17 cellular contexts compared by ENCODE assay signal in genomic region chr17:43079578-43080302, GRCh38. TPM values are rescaled to one million over a fixed set of nuclear protein-coding genes. Genes with fewer than 3 reads are reported as not detected.
DNase-seq lines count a peak whose midpoint lies in the region; ATAC-seq, FAIRE-seq and TF ChIP-seq lines count a peak whose summit lies in the region.
"Had no signal": no experiment of that assay in that cellular context is flagged by ENCODE, and none has a peak within 500 bp of the region (broad histone marks: within the 10 kb centered on the region; RNA-seq: fewer than 3 reads in every experiment).

No MANE protein-coding gene starts in this region.

- TF ChIP-seq CTCF in bronchial epithelial cell (IDR thresholded peaks at IDR 0.05; ENCODE audit: insufficient read depth, low read length, severe bottlenecking) = no peak
- no peak for TF ChIP-seq CTCF in transverse colon (IDR thresholded peaks at IDR 0.05)
- TF ChIP-seq CTCF in ovary (IDR thresholded peaks at IDR 0.05) = no peak

- no peak overlapping the region for H3K9ac ChIP-seq in iPS-20b (ENCODE audit: low read depth, low read length)
- H3K9ac ChIP-seq: BLaER1 treated with 17β-estradiol and CSF1 and Interleukin-3, amounts not matched to agents 10 nM and 100 nM had no signal

- peaks cover 16% of the 10 kb centered on the region for H3K36me3 Mint-ChIP-seq in T-helper 1 cell treated with Interleukin-12 subunit alpha and Interleukin-12 subunit beta and Interleukin-4 antibody, amounts not matched to agents 30 μg/mL and 1 μg/mL, for 36 hours (ENCODE audit: low read depth)
- H3K36me3 Mint-ChIP-seq in activated CD4-positive, alpha-beta memory T cell treated with anti-CD3 and anti-CD28 coated beads, Interleukin-2, amount 10 ng/mL, durations not matched to agents 7 days and 5 days (ENCODE audit: low read depth) = peaks cover 42% of the 10 kb centered on the region

- no peak for TF ChIP-seq EP300 in transverse colon (IDR thresholded peaks at IDR 0.05; ENCODE audit: low read depth)
- no peak for TF ChIP-seq EP300 in ovary (IDR thresholded peaks at IDR 0.05)

- H3K4me1 Mint-ChIP-seq in T-helper 1 cell treated with Interleukin-12 subunit alpha and Interleukin-12 subunit beta and Interleukin-4 antibody, amounts not matched to agents 30 μg/mL and 1 μg/mL, for 36 hours (ENCODE audit: low read depth) = no peaks in the 10 kb centered on the region
- no peaks in the 10 kb centered on the region for H3K4me1 Mint-ChIP-seq in activated CD4-positive, alpha-beta memory T cell treated with anti-CD3 and anti-CD28 coated beads, Interleukin-2, amount 10 ng/mL, durations not matched to agents 7 days and 5 days

- POLR2A ChIA-PET in activated CD4-positive, alpha-beta memory T cell treated with anti-CD3 and anti-CD28 coated beads, Interleukin-2, amount 10 ng/mL, durations not matched to agents 7 days and 5 days (lab: Charles Lee) = interaction anchor here (0.6 kb wide), 1 partner anchor 967 kb away, joined by 3 read pairs; the partner anchor contains the start of gene DHX58

- no peak for FAIRE-seq in bronchial epithelial cell (lab: Jason Lieb, UNC)
- FAIRE-seq: GM12878 had no signal

- no peaks in the 10 kb centered on the region for H3K27me3 Mint-ChIP-seq in T-helper 1 cell treated with Interleukin-12 subunit alpha and Interleukin-12 subunit beta and Interleukin-4 antibody, amounts not matched to agents 30 μg/mL and 1 μg/mL, for 36 hours (ENCODE audit: low read depth)
- H3K27me3 Mint-ChIP-seq in activated CD4-positive, alpha-beta memory T cell treated with anti-CD3 and anti-CD28 coated beads, Interleukin-2, amount 10 ng/mL, durations not matched to agents 7 days and 5 days = no peaks in the 10 kb centered on the region

- no peaks in the 10 kb centered on the region for H3K9me3 Mint-ChIP-seq in T-helper 1 cell treated with Interleukin-12 subunit alpha and Interleukin-12 subunit beta and Interleukin-4 antibody, amounts not matched to agents 30 μg/mL and 1 μg/mL, for 36 hours
- H3K9me3 Mint-ChIP-seq in activated CD4-positive, alpha-beta memory T cell treated with anti-CD3 and anti-CD28 coated beads, Interleukin-2, amount 10 ng/mL, durations not matched to agents 7 days and 5 days = no peaks in the 10 kb centered on the region

- DNase-seq in T-helper 1 cell (no peak), bronchial epithelial cell (ENCODE audit: low read depth) (peak; percentile 16), transverse colon (peak; percentile 29), ovary (no peak)
- no peak for DNase-seq in activated CD4-positive, alpha-beta memory T cell treated with anti-CD3 and anti-CD28 coated beads, Interleukin-2, amount 10 ng/mL, durations not matched to agents 7 days and 5 days
- DNase-seq: 8988T, GDM1, NCI-H1417, NCI-H187 treated with DMSO at 0.1 percent for 48 hours, NCI-H69, RPMI8226 had no signal

- H3K27ac ChIP-seq in iPS-20b (ENCODE audit: low read length) = no peak overlapping the region
- peak overlapping the region; percentile 32 to 69 (median 54) for H3K27ac ChIP-seq in transverse colon
- no peak overlapping the region for H3K27ac ChIP-seq in ovary
- H3K27ac ChIP-seq: BLaER1 treated with 17β-estradiol and CSF1 and Interleukin-3, amounts not matched to agents 10 nM and 100 nM had no signal

- CTCF ChIA-PET in activated CD4-positive, alpha-beta memory T cell treated with anti-CD3 and anti-CD28 coated beads, Interleukin-2, amount 10 ng/mL, durations not matched to agents 7 days and 5 days (lab: Charles Lee) = no interaction called here

- no peak for ATAC-seq in HG03457 (IDR thresholded peaks at IDR 0.05; ENCODE audit: unreplicated experiment)
- ATAC-seq: GM12878 had no signal

- no peaks in the 10 kb centered on the region for H3K27me3 ChIP-seq in bronchial epithelial cell (ENCODE audit: control insufficient read depth, insufficient read depth, low read length)
- H3K27me3 ChIP-seq in iPS-20b (ENCODE audit: insufficient read depth, low read length) = no peaks in the 10 kb centered on the region
- H3K27me3 ChIP-seq in transverse colon = no peaks in the 10 kb centered on the region
- no peaks in the 10 kb centered on the region for H3K27me3 ChIP-seq in ovary
- H3K27me3 ChIP-seq: BLaER1 treated with 17β-estradiol and CSF1 and Interleukin-3, amounts not matched to agents 10 nM and 100 nM had no signal

- TF ChIP-seq POLR2A in transverse colon (IDR thresholded peaks at IDR 0.05) (peak; percentile 9), ovary (IDR thresholded peaks at IDR 0.05) (no peak)

- H3K36me3 ChIP-seq in bronchial epithelial cell (ENCODE audit: control insufficient read depth, insufficient read depth, low read length) (peaks cover 1% of the 10 kb centered on the region), iPS-20b (ENCODE audit: insufficient read depth, low read depth, low read length) (peaks cover 27% of the 10 kb centered on the region), transverse colon (peaks cover 0 to 5% (median 0%) of the 10 kb centered on the region in 4 donors), ovary (no peaks in the 10 kb centered on the region)

- H3K27ac Mint-ChIP-seq in T-helper 1 cell treated with Interleukin-12 subunit alpha and Interleukin-12 subunit beta and Interleukin-4 antibody, amounts not matched to agents 30 μg/mL and 1 μg/mL, for 36 hours = peak overlapping the region; percentile 20
- no peak overlapping the region for H3K27ac Mint-ChIP-seq in activated CD4-positive, alpha-beta memory T cell treated with anti-CD3 and anti-CD28 coated beads, Interleukin-2, amount 10 ng/mL, durations not matched to agents 7 days and 5 days

- H3K9me3 ChIP-seq in iPS-20b (ENCODE audit: insufficient read depth, low read depth, low read length) (no peaks in the 10 kb centered on the region), transverse colon (no peaks in the 10 kb centered on the region), ovary (no peaks in the 10 kb centered on the region)
- H3K9me3 ChIP-seq: BLaER1 treated with 17β-estradiol and CSF1 and Interleukin-3, amounts not matched to agents 10 nM and 100 nM had no signal

- WGBS in transverse colon (ENCODE audit: low coverage in 1 of 2), 2 donors = 45 to 57% methylated on average over 3 of the region's 3 CpGs
- 87 to 92% (median 91%) methylated on average over 3 of the region's 3 CpGs for WGBS in ovary, 3 donors

- no peak overlapping the region for H3K4me3 Mint-ChIP-seq in T-helper 1 cell treated with Interleukin-12 subunit alpha and Interleukin-12 subunit beta and Interleukin-4 antibody, amounts not matched to agents 30 μg/mL and 1 μg/mL, for 36 hours
- no peak overlapping the region for H3K4me3 Mint-ChIP-seq in activated CD4-positive, alpha-beta memory T cell treated with anti-CD3 and anti-CD28 coated beads, Interleukin-2, amount 10 ng/mL, durations not matched to agents 7 days and 5 days

- intact Hi-C loops in transverse colon (cut with DNase I; ENCODE audit: low total_unique reads) = no loop called here
- intact Hi-C loops in ovary (cut with DNase I) = no loop called here

- H3K4me3 ChIP-seq in bronchial epithelial cell (ENCODE audit: low read depth, low read length) = no peak overlapping the region
- 0 out of 2 replicates have a peak overlapping the region, but pooled peaks have one; percentile 3 for H3K4me3 ChIP-seq in iPS-20b (ENCODE audit: low read length)
- peak overlapping the region in 1 of 4 donors; percentile 13 for H3K4me3 ChIP-seq in transverse colon
- H3K4me3 ChIP-seq in ovary = no peak overlapping the region
- H3K4me3 ChIP-seq: BLaER1 treated with 17β-estradiol and CSF1 and Interleukin-3, amounts not matched to agents 10 nM and 100 nM; GM12878 had no signal

- H3K4me1 ChIP-seq in iPS-20b (ENCODE audit: insufficient read depth, low read length) = peaks cover 3% of the 10 kb centered on the region; the same call in 1 of the 2 replicates
- peaks cover 0 to 7% (median 0%) of the 10 kb centered on the region in 4 donors for H3K4me1 ChIP-seq in transverse colon
- H3K4me1 ChIP-seq in ovary (ENCODE audit: insufficient read depth) = no peaks in the 10 kb centered on the region
- H3K4me1 ChIP-seq: BLaER1 treated with 17β-estradiol and CSF1 and Interleukin-3, amounts not matched to agents 10 nM and 100 nM had no signal

- in situ Hi-C loops in transverse colon (cut with MboI; ENCODE audit: low pct_ligation_motif_present in 1 of 4, low pct_unique_long_range_greater_than_20kb in 1 of 4, low sequenced_read_pairs in 3 of 4) = no loop called here

RNA-seq across cellular contexts. Expression of gene BRCA1, which starts 45.4 kb away (rescaled TPM):
- total RNA-seq in bronchial epithelial cell = 3.4 and 4.1 TPM in 2 replicates
- total RNA-seq in transverse colon = 100 to 1,000 TPM in 1 of 4 donors, 1 to 10 TPM in 3; 2.6 to 121 (median 5.8) TPM
- 1 to 10 TPM; 2.5 to 5.4 (median 4.9) TPM for total RNA-seq in ovary
- 1 to 10 TPM; 1.9 to 4.5 TPM for polyA plus RNA-seq in ovary
- 10 to 100 TPM; 62.5 to 66.5 TPM for total RNA-seq in activated CD4-positive, alpha-beta memory T cell treated with anti-CD3 and anti-CD28 coated beads, Interleukin-2, amount 10 ng/mL, durations not matched to agents 7 days and 5 days

RNA-seq across cellular contexts. Expression of gene RND2, which starts 54.7 kb away (rescaled TPM):
- total RNA-seq in bronchial epithelial cell (under 0.01 and 0.38 TPM in 2 replicates), transverse colon (under 1 TPM in 2 of 4 donors, not detected in 2; 0.41 to 0.64 TPM), ovary (10 to 100 TPM in 2 of 7 donors, 1 to 10 TPM in 5; 2.5 to 11.6 (median 6.8) TPM)
- polyA plus RNA-seq in ovary = 1 to 10 TPM; 2.7 to 4.0 TPM
- total RNA-seq in activated CD4-positive, alpha-beta memory T cell treated with anti-CD3 and anti-CD28 coated beads, Interleukin-2, amount 10 ng/mL, durations not matched to agents 7 days and 5 days = not detected
- total RNA-seq: GM12878, HT-29 had no signal

RNA-seq across cellular contexts. Expression of gene VAT1, which starts 57.6 kb away (rescaled TPM):
- total RNA-seq in bronchial epithelial cell (88.7 and 101 TPM in 2 replicates), transverse colon (10 to 100 TPM; 26.2 to 94.1 (median 65.7) TPM), ovary (100 to 1,000 TPM; 121 to 421 (median 356) TPM)
- 100 to 1,000 TPM; 217 to 251 TPM for polyA plus RNA-seq in ovary
- 10 to 100 TPM; 15.0 to 16.6 TPM for total RNA-seq in activated CD4-positive, alpha-beta memory T cell treated with anti-CD3 and anti-CD28 coated beads, Interleukin-2, amount 10 ng/mL, durations not matched to agents 7 days and 5 days

Comparison
In these comparisons a context has a peak if more than half of its experiments do, and no peak if none do; other contexts are left out.
1. DNase-seq: peak in bronchial epithelial cell (single experiment) and transverse colon (single experiment); none in T-helper 1 cell (0 of 5), ovary (0 of 5) and activated CD4-positive, alpha-beta memory T cell treated with anti-CD3 and anti-CD28 coated beads, Interleukin-2, amount 10 ng/mL, durations not matched to agents 7 days and 5 days (single experiment).
2. H3K27ac ChIP-seq: peak in transverse colon (4 of 4); none in iPS-20b (single experiment) and ovary (0 of 2).